Comparison of ENCODE assay signal across 6 cellular contexts in the genomic region with DNA sequence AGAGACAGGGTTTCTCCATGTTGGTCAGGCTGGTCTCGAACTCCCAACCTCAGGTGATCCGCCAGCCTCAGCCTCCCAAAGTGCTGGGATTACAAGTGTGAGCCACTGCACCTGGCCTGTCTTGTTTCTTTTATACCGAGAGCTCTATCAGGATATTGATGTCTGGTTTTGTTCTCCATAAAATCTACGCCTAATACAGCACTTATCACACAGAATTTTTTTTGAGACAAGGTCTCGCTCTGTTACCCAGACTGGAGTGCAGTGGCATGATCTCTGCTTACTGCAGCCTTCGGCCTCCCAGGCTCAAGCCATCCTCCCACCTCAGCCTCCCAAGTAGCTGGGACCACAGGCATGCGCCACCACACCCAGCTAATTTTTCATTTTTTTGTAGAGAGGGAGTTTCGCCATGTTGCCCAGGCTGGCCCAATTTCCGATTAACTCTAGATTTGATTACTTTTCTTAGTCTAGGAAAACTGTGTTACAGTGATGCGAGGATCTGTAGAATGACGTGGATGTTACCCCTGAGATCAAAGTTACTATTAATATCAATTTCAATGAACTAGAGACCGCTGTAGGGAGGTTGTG. TPM values are rescaled to one million over a fixed set of nuclear protein-coding genes. Genes with fewer than 3 reads are reported as not detected.
DNase-seq lines count a peak whose midpoint lies in the region; ATAC-seq and TF ChIP-seq lines count a peak whose summit lies in the region.
"Not testable (repeated sequence)": the region's sequence is repeated elsewhere in the genome, so short reads cannot be mapped to it uniquely, and the experiment has no call there.

No MANE protein-coding gene starts in this region.

- H3K4me3 Mint-ChIP-seq in naive thymus-derived CD8-positive, alpha-beta T cell = peak overlapping the region; percentile 88 to 95 (median 92)

- peaks cover 25% of the 10 kb centered on the region for H3K79me2 ChIP-seq in OCI-LY7 (ENCODE audit: insufficient read depth, low read depth, low read length)

- H3K4me3 ChIP-seq in OCI-LY7 (ENCODE audit: low read depth, low read length, poor library complexity, severe bottlenecking) (peak overlapping the region; percentile 74), adipocyte (ENCODE audit: low read length) (peak overlapping the region; percentile 95), foreskin fibroblast (ENCODE audit: low read depth in 1 of 2, low read length in 2 of 2) (peak overlapping the region; percentile 69 to 77), testis (peak overlapping the region; percentile 60 to 74)

- H3K9me3 Mint-ChIP-seq in naive thymus-derived CD8-positive, alpha-beta T cell = not testable (repeated sequence)

- TF ChIP-seq POLR2A in testis (IDR thresholded peaks at IDR 0.05) = not testable (repeated sequence)

- H3K27me3 Mint-ChIP-seq in naive thymus-derived CD8-positive, alpha-beta T cell = not testable (repeated sequence)

- 58 to 73% methylated on average over 12 of the region's 12 CpGs for WGBS in testis, 2 donors

- BruUV-seq in OCI-LY7 (replicated peaks; lab: Mats Ljungman, UMichigan) = TSS peak; percentile 94

- H4K20me1 ChIP-seq in OCI-LY7 (ENCODE audit: insufficient read depth, low read length) = not testable (repeated sequence)

- H3K4me1 ChIP-seq in OCI-LY7 (ENCODE audit: insufficient read depth, low read length, poor library complexity, severe bottlenecking) = peaks cover 56% of the 10 kb centered on the region
- H3K4me1 ChIP-seq in adipocyte (ENCODE audit: control insufficient read depth, insufficient read depth, low read length) = peaks cover 11% of the 10 kb centered on the region
- H3K4me1 ChIP-seq in testis = not testable (repeated sequence)

- DNase-seq in OCI-LY7 (ENCODE audit: low spot score); adipocyte (ENCODE audit: low read depth); foreskin fibroblast; naive thymus-derived CD8-positive, alpha-beta T cell; testis: not testable (repeated sequence)

- H3K36me3 Mint-ChIP-seq in naive thymus-derived CD8-positive, alpha-beta T cell = peaks cover 0 to 25% (median 2%) of the 10 kb centered on the region in 3 donors

- peak; percentile 5 for ATAC-seq in GM18517 (IDR thresholded peaks at IDR 0.05; ENCODE audit: unreplicated experiment)
- not testable (repeated sequence) for ATAC-seq in naive thymus-derived CD8-positive, alpha-beta T cell

- H3K27me3 ChIP-seq in adipocyte (replicated peaks; ENCODE audit: control insufficient read depth, insufficient read depth, low read length); testis: not testable (repeated sequence)

- POLR2A ChIA-PET in OCI-LY7 (lab: Charles Lee) = interaction anchor here (2.1 kb wide), 1 partner anchor 10 kb away, joined by 7 read pairs; no protein-coding TSS in a partner anchor
- POLR2A ChIA-PET in naive thymus-derived CD8-positive, alpha-beta T cell (lab: Charles Lee) = interaction anchor here (0.7 to 2.3 kb wide), 10 partner anchors 11 to 1829 kb away, joined by 3 to 8 read pairs (median 3); partner anchors contain the start of genes OXA1L and RBM23

- peak overlapping the region; percentile 91 for H3K9ac ChIP-seq in adipocyte (ENCODE audit: low read length)

- not testable (repeated sequence) for H3K9me3 ChIP-seq in OCI-LY7 (ENCODE audit: low read length); adipocyte (ENCODE audit: control insufficient read depth, low read length); testis

- peak overlapping the region; percentile 76; the same call in 1 of the 2 replicates for H2AFZ ChIP-seq in OCI-LY7 (ENCODE audit: low read length)

- H3K27ac ChIP-seq in OCI-LY7 (ENCODE audit: low read depth, low read length, poor library complexity, severe bottlenecking) = peak overlapping the region; percentile 69
- H3K27ac ChIP-seq in testis = peak overlapping the region; percentile 35 to 55

- peaks cover 30% of the 10 kb centered on the region for H3K36me3 ChIP-seq in OCI-LY7 (ENCODE audit: insufficient read depth, low read length)
- not testable (repeated sequence) for H3K36me3 ChIP-seq in adipocyte (ENCODE audit: control insufficient read depth, insufficient read depth, low read length, severe bottlenecking); testis (ENCODE audit: low read depth, missing control alignments)

- peak overlapping the region; percentile 93 for H3K4me2 ChIP-seq in OCI-LY7 (ENCODE audit: low read length)

- intact Hi-C loops in OCI-LY7 (cut with micrococcal nuclease; ENCODE audit: unreplicated experiment); testis (cut with DNase I; ENCODE audit: low total_unique reads): not testable (repeated sequence)

- peaks cover 25 to 45% (median 36%) of the 10 kb centered on the region in 4 donors for H3K4me1 Mint-ChIP-seq in naive thymus-derived CD8-positive, alpha-beta T cell

- H3K9me2 ChIP-seq in OCI-LY7 (ENCODE audit: insufficient read depth, low read length) = not testable (repeated sequence)

- CTCF ChIA-PET in OCI-LY7 (lab: Charles Lee; ENCODE audit: unreplicated experiment) = not testable (repeated sequence)

- not testable (repeated sequence) for TF ChIP-seq CTCF in OCI-LY7 (conservative IDR thresholded peaks at IDR 0.05; ENCODE audit: low read length); foreskin fibroblast (IDR thresholded peaks at IDR 0.05; ENCODE audit: low read depth, low read length); testis (IDR thresholded peaks at IDR 0.05)

- peak overlapping the region; percentile 91 to 99 (median 96) for H3K27ac Mint-ChIP-seq in naive thymus-derived CD8-positive, alpha-beta T cell

RNA-seq across cellular contexts. Expression of gene MRPL52, which starts 0.5 kb away (rescaled TPM):
- 100 and 126 TPM in 2 replicates for total RNA-seq in OCI-LY7 (2014; rRNA removed; shearing (Covaris generic))
- total RNA-seq in OCI-LY7 (2022) = 164 and 181 TPM in 2 replicates
- total RNA-seq in naive thymus-derived CD8-positive, alpha-beta T cell = 10 to 100 TPM; 69.9 to 75.3 TPM
- 100 to 1,000 TPM; 120 to 155 (median 148) TPM for polyA plus RNA-seq in naive thymus-derived CD8-positive, alpha-beta T cell
- 10 to 100 TPM; 31.1 to 47.0 TPM for total RNA-seq in testis
- polyA plus RNA-seq in testis (ENCODE audit: insufficient read depth, low read depth, low replicate concordance) = 77.0 TPM

RNA-seq across cellular contexts. Expression of gene MMP14, which starts 7.2 kb away (rescaled TPM):
- total RNA-seq in OCI-LY7 (2014; rRNA removed; shearing (Covaris generic)) = 2.8 TPM in 2 replicates
- total RNA-seq in OCI-LY7 (2022) = 9.0 and 11.9 TPM in 2 replicates
- total RNA-seq in naive thymus-derived CD8-positive, alpha-beta T cell = 1 to 10 TPM; 2.5 to 3.3 TPM
- polyA plus RNA-seq in naive thymus-derived CD8-positive, alpha-beta T cell = not detected
- total RNA-seq in testis = 10 to 100 TPM; 14.2 to 35.8 TPM
- 54.6 TPM for polyA plus RNA-seq in testis (ENCODE audit: insufficient read depth, low read depth, low replicate concordance)

RNA-seq across cellular contexts. Expression of gene SLC7A7, which starts 13.9 kb away (rescaled TPM):
- total RNA-seq in OCI-LY7 (2014; rRNA removed; shearing (Covaris generic)) = 30.6 and 32.7 TPM in 2 replicates
- total RNA-seq in OCI-LY7 (2022) (50.0 and 59.2 TPM in 2 replicates), testis (10 to 100 TPM; 22.2 to 34.7 TPM)
- 1 to 10 TPM; 2.6 to 3.5 TPM for total RNA-seq in naive thymus-derived CD8-positive, alpha-beta T cell
- polyA plus RNA-seq in naive thymus-derived CD8-positive, alpha-beta T cell = under 1 TPM; 0.13 to 0.46 (median 0.26) TPM
- 77.1 TPM for polyA plus RNA-seq in testis (ENCODE audit: insufficient read depth, low read depth, low replicate concordance)

RNA-seq across cellular contexts. Expression of gene LRP10, which starts 42.4 kb away (rescaled TPM):
- 19.0 and 25.5 TPM in 2 replicates for total RNA-seq in OCI-LY7 (2014; rRNA removed; shearing (Covaris generic))
- total RNA-seq in OCI-LY7 (2022) (53.3 and 55.1 TPM in 2 replicates), testis (10 to 100 TPM; 41.3 to 67.7 TPM)
- 10 to 100 TPM; 70.5 to 72.6 TPM for total RNA-seq in naive thymus-derived CD8-positive, alpha-beta T cell
- polyA plus RNA-seq in naive thymus-derived CD8-positive, alpha-beta T cell = 10 to 100 TPM; 49.4 to 67.5 (median 52.2) TPM
- 58.2 TPM for polyA plus RNA-seq in testis (ENCODE audit: insufficient read depth, low read depth, low replicate concordance)

RNA-seq across cellular contexts. Expression of gene REM2, which starts 53.9 kb away (rescaled TPM):
- total RNA-seq in OCI-LY7 (2014; rRNA removed; shearing (Covaris generic)) = 1.1 and 5.7 TPM in 2 replicates
- 1.5 and 2.1 TPM in 2 replicates for total RNA-seq in OCI-LY7 (2022)
- 1 to 10 TPM; 4.8 to 5.7 TPM for total RNA-seq in naive thymus-derived CD8-positive, alpha-beta T cell
- polyA plus RNA-seq in naive thymus-derived CD8-positive, alpha-beta T cell = under 1 TPM; 0.15 to 0.72 (median 0.29) TPM
- 1 to 10 TPM; 2.9 to 4.8 TPM for total RNA-seq in testis
- polyA plus RNA-seq in testis (ENCODE audit: insufficient read depth, low read depth, low replicate concordance) = 2.4 TPM

Comparison
In these comparisons a context has a peak if more than half of its experiments do, and no peak if none do; other contexts are left out.
1. RNA of gene SLC7A7, which starts 13.9 kb away (total RNA-seq): 30.6 to 59.2 TPM in OCI-LY7 and 22.2 to 34.7 TPM in testis; 2.6 to 3.5 TPM in naive thymus-derived CD8-positive, alpha-beta T cell; every median in the first group is over 4 times any median in the second.
2. Peak in every context shown above with its lines, with median percentiles within 50 percentile points of each other: H3K4me3 ChIP-seq.